Comparison of ENCODE assay signal across 1 cellular context in genomic region chr6:109440325-109441068, GRCh38.
TF ChIP-seq lines count a peak whose summit lies in the region.

PPIL6 (minus strand) TSS chr6:109440628; CDS start chr6:109440590, 38 bp downstream.
SMPD2 (plus strand) TSS chr6:109440724; CDS start chr6:109441122, 398 bp downstream.

TF ChIP-seq in WTC11, 78 proteins besides CTCF, POLR2A, EP300 and RAD21 (continued from another document and continues in another):
- TF ChIP-seq ZNF512 (CRISPR knock-in tag; IDR thresholded peaks at IDR 0.05; ENCODE audit: borderline replicate concordance), result no peak
- TF ChIP-seq NR2C2 (CRISPR knock-in tag; IDR thresholded peaks at IDR 0.05), result peak; percentile 7; the same call in 1 of the 2 replicates
- no peak for TF ChIP-seq MXD4 (CRISPR knock-in tag; IDR thresholded peaks at IDR 0.05; ENCODE audit: borderline replicate concordance)
- no peak for TF ChIP-seq ATF3 (CRISPR knock-in tag; conservative IDR thresholded peaks at IDR 0.05)
- TF ChIP-seq HMGXB4 (CRISPR knock-in tag; IDR thresholded peaks at IDR 0.05), result peak; percentile 94
- TF ChIP-seq AR (CRISPR knock-in tag; IDR thresholded peaks at IDR 0.05), result no peak
- TF ChIP-seq STAT6 (CRISPR knock-in tag; conservative IDR thresholded peaks at IDR 0.05; ENCODE audit: low read depth), result no peak
- TF ChIP-seq SOX15 (CRISPR knock-in tag; IDR thresholded peaks at IDR 0.05), result no peak
- TF ChIP-seq SMAD3 (CRISPR knock-in tag; IDR thresholded peaks at IDR 0.05; ENCODE audit: borderline replicate concordance), result 0 out of 2 replicates have a peak, but pooled peaks have one; percentile 29
- no peak for TF ChIP-seq IRF1 (CRISPR knock-in tag; IDR thresholded peaks at IDR 0.05)
- no peak for TF ChIP-seq TCF7 (CRISPR knock-in tag; IDR thresholded peaks at IDR 0.05; ENCODE audit: low read depth)
- 0 out of 2 replicates have a peak, but pooled peaks have one; percentile 74 for TF ChIP-seq MYBL2 (CRISPR knock-in tag; IDR thresholded peaks at IDR 0.05)
- TF ChIP-seq ZNF121 (CRISPR knock-in tag; IDR thresholded peaks at IDR 0.05), result no peak
- TF ChIP-seq ESRRA (CRISPR knock-in tag; IDR thresholded peaks at IDR 0.05; ENCODE audit: borderline replicate concordance), result no peak
- no peak for TF ChIP-seq ZNF671 (CRISPR knock-in tag; IDR thresholded peaks at IDR 0.05)
- no peak for TF ChIP-seq PRRX2 (CRISPR knock-in tag; IDR thresholded peaks at IDR 0.05)
- TF ChIP-seq NR3C1 (CRISPR knock-in tag; conservative IDR thresholded peaks at IDR 0.05; ENCODE audit: low read depth), result no peak
- TF ChIP-seq TEAD1 (CRISPR knock-in tag; IDR thresholded peaks at IDR 0.05), result peak; percentile 34; the same call in 1 of the 2 replicates
- no peak; the same call in 1 of the 2 replicates for TF ChIP-seq ATF1 (CRISPR knock-in tag; IDR thresholded peaks at IDR 0.05)
- no peak for TF ChIP-seq ZNF532 (CRISPR knock-in tag; IDR thresholded peaks at IDR 0.05; ENCODE audit: borderline replicate concordance)
- TF ChIP-seq MAX (CRISPR knock-in tag; IDR thresholded peaks at IDR 0.05), result peak; percentile 50; the same call in 1 of the 2 replicates
- TF ChIP-seq GRHL2 (CRISPR knock-in tag; IDR thresholded peaks at IDR 0.05; ENCODE audit: insufficient replicate concordance, severe bottlenecking), result no peak
- TF ChIP-seq ZNF317 (CRISPR knock-in tag; IDR thresholded peaks at IDR 0.05; ENCODE audit: borderline replicate concordance, low read depth), result peak; percentile 20; the same call in 1 of the 2 replicates
- TF ChIP-seq FOXP4 (CRISPR knock-in tag; IDR thresholded peaks at IDR 0.05), result peak; percentile 60; the same call in 1 of the 2 replicates
- peak; percentile 22 for TF ChIP-seq ARID4B (CRISPR knock-in tag; IDR thresholded peaks at IDR 0.05; ENCODE audit: borderline replicate concordance)
- peak; percentile 43; the same call in 1 of the 2 replicates for TF ChIP-seq ZNF232 (CRISPR knock-in tag; IDR thresholded peaks at IDR 0.05)
- TF ChIP-seq ZMAT4 (CRISPR knock-in tag; IDR thresholded peaks at IDR 0.05), result no peak
- no peak for TF ChIP-seq PREB (CRISPR knock-in tag; IDR thresholded peaks at IDR 0.05; ENCODE audit: borderline replicate concordance)
